9 cellular contexts compared by ENCODE assay signal in genomic region chr11:32890843-32891656, GRCh38. TPM values are rescaled to one million over a fixed set of nuclear protein-coding genes. Genes with fewer than 3 reads are reported as not detected.
DNase-seq lines count a peak whose midpoint lies in the region; ATAC-seq and TF ChIP-seq lines count a peak whose summit lies in the region.
"Had no signal": no experiment of that assay in that cellular context is flagged by ENCODE, and none has a peak within 500 bp of the region (broad histone marks: within the 10 kb centered on the region; RNA-seq: fewer than 3 reads in every experiment).

No MANE protein-coding gene starts in this region.

- WGBS in psoas muscle, 3 donors = 66 to 68% (median 66%) methylated on average over 11 of the region's 11 CpGs

- ATAC-seq in psoas muscle (no peak), HG02870 (IDR thresholded peaks at IDR 0.05; ENCODE audit: unreplicated experiment) (no peak)

- DNase-seq in activated CD4-positive, alpha-beta T cell treated with anti-CD3 and anti-CD28 coated beads, Interleukin-2, amount 10 ng/mL, durations not matched to agents 7 days and 5 days = no peak
- no peak for DNase-seq in activated CD4-positive, alpha-beta T cell treated with anti-CD3 and anti-CD28 coated beads, Interleukin-2, amount 50 U/mL, for 1 hour
- DNase-seq in NCI-H2081 treated with DMSO at 0.1 percent for 48 hours (lab: John Stamatoyannopoulos, UW) (peak; percentile 51), dorsolateral prefrontal cortex (no peak), psoas muscle (no peak), kidney tubule cell (ENCODE audit: low spot score) (no peak), GDM1 (lab: John Stamatoyannopoulos, UW) (no peak)
- DNase-seq: activated CD4-positive, CD25-positive, alpha-beta regulatory T cell had no signal

- H3K27ac Mint-ChIP-seq in activated CD4-positive, alpha-beta T cell treated with anti-CD3 and anti-CD28 coated beads, Interleukin-2, amount 10 ng/mL, durations not matched to agents 7 days and 5 days = no peak overlapping the region

- no peaks in the 10 kb centered on the region for H3K36me3 ChIP-seq in psoas muscle (ENCODE audit: insufficient read depth in 1 of 2, low read depth in 1 of 2)

- H3K9me3 ChIP-seq in psoas muscle = no peaks in the 10 kb centered on the region

- H3K4me1 ChIP-seq in psoas muscle = peaks cover 13% of the 10 kb centered on the region

- peak overlapping the region in 53 of 59 donors; percentile 60 to 96 (median 91) for H3K4me3 ChIP-seq in dorsolateral prefrontal cortex
- peak overlapping the region; percentile 78 for H3K4me3 ChIP-seq in psoas muscle

- peaks cover 28% of the 10 kb centered on the region for H3K4me1 Mint-ChIP-seq in activated CD4-positive, alpha-beta T cell treated with anti-CD3 and anti-CD28 coated beads, Interleukin-2, amount 10 ng/mL, durations not matched to agents 7 days and 5 days

- POLR2A ChIA-PET in activated CD4-positive, alpha-beta T cell treated with anti-CD3 and anti-CD28 coated beads, Interleukin-2, amount 10 ng/mL, durations not matched to agents 7 days and 5 days (lab: Charles Lee) = no interaction called here

- CTCF ChIA-PET in activated CD4-positive, alpha-beta T cell treated with anti-CD3 and anti-CD28 coated beads, Interleukin-2, amount 10 ng/mL, durations not matched to agents 7 days and 5 days (lab: Charles Lee) = no interaction called here

- peaks cover 9% of the 10 kb centered on the region for H3K27me3 Mint-ChIP-seq in activated CD4-positive, alpha-beta T cell treated with anti-CD3 and anti-CD28 coated beads, Interleukin-2, amount 10 ng/mL, durations not matched to agents 7 days and 5 days

- TF ChIP-seq CTCF in dorsolateral prefrontal cortex (IDR thresholded peaks at IDR 0.05 in 54 of 56, conservative IDR thresholded peaks at IDR 0.05 in 2 of 56; ENCODE audit: low read depth in 1 of 56, partially characterized antibody in 56 of 56) (no peak), psoas muscle (IDR thresholded peaks at IDR 0.05) (no peak)

- no peaks in the 10 kb centered on the region for H3K27me3 ChIP-seq in dorsolateral prefrontal cortex
- no peaks in the 10 kb centered on the region for H3K27me3 ChIP-seq in psoas muscle (ENCODE audit: insufficient read depth in 3 of 3, low read length in 2 of 3)

- H3K4me3 Mint-ChIP-seq in activated CD4-positive, alpha-beta T cell treated with anti-CD3 and anti-CD28 coated beads, Interleukin-2, amount 10 ng/mL, durations not matched to agents 7 days and 5 days = peak overlapping the region; percentile 79

- no peaks in the 10 kb centered on the region for H3K9me3 Mint-ChIP-seq in activated CD4-positive, alpha-beta T cell treated with anti-CD3 and anti-CD28 coated beads, Interleukin-2, amount 10 ng/mL, durations not matched to agents 7 days and 5 days

- H3K36me3 Mint-ChIP-seq in activated CD4-positive, alpha-beta T cell treated with anti-CD3 and anti-CD28 coated beads, Interleukin-2, amount 10 ng/mL, durations not matched to agents 7 days and 5 days (ENCODE audit: low read depth) = no peaks in the 10 kb centered on the region

- H3K27ac ChIP-seq in dorsolateral prefrontal cortex (peak overlapping the region in 2 of 59 donors; percentile 91 to 97), psoas muscle (no peak overlapping the region)

- intact Hi-C loops in dorsolateral prefrontal cortex (cut with DNase I) (loop anchor here (5.0 to 10.0 kb wide), 3 partner anchors 64 to 364 kb away; partner anchors contain the start of genes HIPK3 (in 1 of the 2) and TCP11L1 (in 1 of the 2)), psoas muscle (cut with DNase I) (loop anchor here in 1 of 2 donors (10.0 kb wide), 1 partner anchor 306 kb away; the partner anchor contains the start of gene EIF3M)

RNA-seq across cellular contexts. Expression of gene QSER1, which starts 1.6 kb away (rescaled TPM):
- 10 to 100 TPM; 12.3 to 18.0 TPM for total RNA-seq in activated CD4-positive, alpha-beta T cell treated with anti-CD3 and anti-CD28 coated beads, Interleukin-2, amount 10 ng/mL, durations not matched to agents 7 days and 5 days
- total RNA-seq in dorsolateral prefrontal cortex (10 to 100 TPM; 31.1 to 56.7 (median 40.8) TPM), psoas muscle (10 to 100 TPM; 11.8 to 19.3 (median 15.6) TPM)
- 1 to 10 TPM; 2.4 to 6.4 (median 3.3) TPM for polyA plus RNA-seq in psoas muscle
